In the genomic region with DNA sequence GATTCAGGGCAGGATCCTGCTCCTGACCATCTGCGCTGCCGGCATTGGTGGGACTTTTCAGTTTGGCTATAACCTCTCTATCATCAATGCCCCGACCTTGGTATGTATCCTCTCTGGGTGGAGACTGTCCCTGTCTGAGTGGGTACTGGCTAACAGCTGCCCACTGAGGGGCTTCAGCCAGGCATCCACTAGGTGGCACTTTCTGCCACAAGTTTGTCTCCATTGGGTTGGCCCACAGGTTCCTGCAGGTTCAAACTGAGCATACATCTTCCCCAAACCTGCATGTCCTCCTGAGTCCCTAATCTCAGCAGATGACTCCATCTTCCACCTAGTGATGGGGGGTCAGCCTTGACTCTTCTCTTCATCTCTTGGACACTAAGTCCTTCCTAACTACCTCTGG, we compare ENCODE assay signal across 1 cellular context.
TF ChIP-seq lines count a peak whose summit lies in the region.

No MANE protein-coding gene starts in this region.

TF ChIP-seq in liver, 16 proteins besides CTCF, POLR2A, EP300 and RAD21 (continued from another document):
- TF ChIP-seq JUND (IDR thresholded peaks at IDR 0.05) = no peak
- TF ChIP-seq HNF4G (IDR thresholded peaks at IDR 0.05) = no peak
- TF ChIP-seq FOXA1 (IDR thresholded peaks at IDR 0.05) = no peak
- no peak for TF ChIP-seq FOXA2 (IDR thresholded peaks at IDR 0.05)
- TF ChIP-seq GABPA (IDR thresholded peaks at IDR 0.05 in 1 of 2, conservative IDR thresholded peaks at IDR 0.05 in 1 of 2) = no peak
- TF ChIP-seq NR2F2 (IDR thresholded peaks at IDR 0.05) = no peak
- TF ChIP-seq SP1 (IDR thresholded peaks at IDR 0.05) = no peak
- no peak for TF ChIP-seq TAF1 (conservative IDR thresholded peaks at IDR 0.05)
- TF ChIP-seq, protein P1, sequence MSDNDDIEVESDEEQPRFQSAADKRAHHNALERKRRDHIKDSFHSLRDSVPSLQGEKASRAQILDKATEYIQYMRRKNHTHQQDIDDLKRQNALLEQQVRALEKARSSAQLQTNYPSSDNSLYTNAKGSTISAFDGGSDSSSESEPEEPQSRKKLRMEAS (IDR thresholded peaks at IDR 0.05) = no peak
- TF ChIP-seq RXRA (IDR thresholded peaks at IDR 0.05) = no peak
- TF ChIP-seq YY1 (IDR thresholded peaks at IDR 0.05) = no peak
- no peak for TF ChIP-seq EGR1 (IDR thresholded peaks at IDR 0.05; ENCODE audit: low read depth in 2 of 2)
